In genomic region chr5:168296687-168297086, GRCh38 we compare ENCODE assay signal across 15 cellular contexts.
"Had no signal": no experiment of that assay in that cellular context is flagged by ENCODE, and none has a peak within 500 bp of the region (broad histone marks: within the 10 kb centered on the region; RNA-seq: fewer than 3 reads in every experiment).

No MANE protein-coding gene starts in this region.

- H3K36me3 Mint-ChIP-seq: activated naive CD4-positive, alpha-beta T cell treated with anti-CD3 and anti-CD28 coated beads, Interleukin-2, amount 50 U/mL, for 72 hours; stimulated activated naive B cell treated with anti-CD40 and anti-IgM and Interleukin-4, amounts not matched to agents 10 μg/mL and 1 μg/mL and 100 μg/mL, for 72 hours had no signal

- H3K9me3 Mint-ChIP-seq: activated CD4-positive, alpha-beta T cell treated with anti-CD3 and anti-CD28 coated beads, Interleukin-2, amount 10 ng/mL, durations not matched to agents 24 days and 14 days; activated naive CD4-positive, alpha-beta T cell treated with anti-CD3 and anti-CD28 coated beads, Interleukin-2, amount 50 U/mL, for 72 hours; activated T-cell treated with anti-CD3 and anti-CD28 coated beads, Interleukin-2, amount 50 U/mL, for 72 hours; effector memory CD8-positive, alpha-beta T cell; stimulated activated naive B cell treated with anti-CD40 and anti-IgM and Interleukin-4, amounts not matched to agents 10 μg/mL and 1 μg/mL and 100 μg/mL, for 72 hours; T-helper 2 cell treated with Interferon-gamma antibody and Interleukin-4, amounts not matched to agents 5 μg/mL and 100 μg/mL, for 36 hours had no signal

- DNase-seq: activated CD4-positive, alpha-beta T cell treated with anti-CD3 and anti-CD28 coated beads, Interleukin-2, amount 10 ng/mL, durations not matched to agents 24 days and 14 days; activated CD4-positive, CD25-positive, alpha-beta regulatory T cell; activated CD8-positive, alpha-beta memory T cell treated with anti-CD3 and anti-CD28 coated beads, Interleukin-2, amount 50 U/mL, for 48 hours; activated gamma-delta T cell; activated T-cell treated with anti-CD3 and anti-CD28 coated beads, Interleukin-2, amount 50 U/mL, for 72 hours; dermis blood vessel endothelial cell; effector memory CD8-positive, alpha-beta T cell; foreskin keratinocyte; retina; stimulated activated CD4-positive, alpha-beta T cell treated with anti-CD3 and anti-CD28 coated beads, Interleukin-2, amount 100 ng/mL, for 48 hours; stimulated activated naive B cell treated with anti-CD40 and anti-IgM and Interleukin-4, amounts not matched to agents 10 μg/mL and 1 μg/mL and 100 μg/mL, for 72 hours; transverse colon had no signal

- H3K36me3 ChIP-seq: transverse colon had no signal

- H3K4me3 Mint-ChIP-seq: activated CD4-positive, alpha-beta T cell treated with anti-CD3 and anti-CD28 coated beads, Interleukin-2, amount 10 ng/mL, durations not matched to agents 24 days and 14 days; activated T-cell treated with anti-CD3 and anti-CD28 coated beads, Interleukin-2, amount 50 U/mL, for 72 hours; effector memory CD8-positive, alpha-beta T cell; stimulated activated naive B cell treated with anti-CD40 and anti-IgM and Interleukin-4, amounts not matched to agents 10 μg/mL and 1 μg/mL and 100 μg/mL, for 72 hours; T-helper 2 cell treated with Interferon-gamma antibody and Interleukin-4, amounts not matched to agents 5 μg/mL and 100 μg/mL, for 36 hours had no signal

- H3K27me3 ChIP-seq: foreskin keratinocyte had no signal

- H3K27ac Mint-ChIP-seq: activated CD4-positive, alpha-beta T cell treated with anti-CD3 and anti-CD28 coated beads, Interleukin-2, amount 10 ng/mL, durations not matched to agents 24 days and 14 days; activated naive CD4-positive, alpha-beta T cell treated with anti-CD3 and anti-CD28 coated beads, Interleukin-2, amount 50 U/mL, for 72 hours; activated T-cell treated with anti-CD3 and anti-CD28 coated beads, Interleukin-2, amount 50 U/mL, for 72 hours; effector memory CD8-positive, alpha-beta T cell; stimulated activated naive B cell treated with anti-CD40 and anti-IgM and Interleukin-4, amounts not matched to agents 10 μg/mL and 1 μg/mL and 100 μg/mL, for 72 hours; T-helper 2 cell treated with Interferon-gamma antibody and Interleukin-4, amounts not matched to agents 5 μg/mL and 100 μg/mL, for 36 hours had no signal

- H3K4me1 Mint-ChIP-seq: activated CD4-positive, alpha-beta T cell treated with anti-CD3 and anti-CD28 coated beads, Interleukin-2, amount 10 ng/mL, durations not matched to agents 24 days and 14 days had no signal

- ATAC-seq: activated naive CD4-positive, alpha-beta T cell treated with anti-CD3 and anti-CD28 coated beads, Interleukin-2, amount 50 U/mL, for 72 hours; activated T-cell treated with anti-CD3 and anti-CD28 coated beads, Interleukin-2, amount 50 U/mL, for 72 hours; effector memory CD8-positive, alpha-beta T cell; foreskin keratinocyte; left lobe of liver; stimulated activated naive B cell treated with anti-CD40 and anti-IgM and Interleukin-4, amounts not matched to agents 10 μg/mL and 1 μg/mL and 100 μg/mL, for 72 hours had no signal

- H3K27ac ChIP-seq: foreskin keratinocyte, transverse colon had no signal

- H3K9me3 ChIP-seq: transverse colon had no signal

- H3K4me3 ChIP-seq: transverse colon had no signal
